ENCODE assay signal across 8 cellular contexts in the genomic region with DNA sequence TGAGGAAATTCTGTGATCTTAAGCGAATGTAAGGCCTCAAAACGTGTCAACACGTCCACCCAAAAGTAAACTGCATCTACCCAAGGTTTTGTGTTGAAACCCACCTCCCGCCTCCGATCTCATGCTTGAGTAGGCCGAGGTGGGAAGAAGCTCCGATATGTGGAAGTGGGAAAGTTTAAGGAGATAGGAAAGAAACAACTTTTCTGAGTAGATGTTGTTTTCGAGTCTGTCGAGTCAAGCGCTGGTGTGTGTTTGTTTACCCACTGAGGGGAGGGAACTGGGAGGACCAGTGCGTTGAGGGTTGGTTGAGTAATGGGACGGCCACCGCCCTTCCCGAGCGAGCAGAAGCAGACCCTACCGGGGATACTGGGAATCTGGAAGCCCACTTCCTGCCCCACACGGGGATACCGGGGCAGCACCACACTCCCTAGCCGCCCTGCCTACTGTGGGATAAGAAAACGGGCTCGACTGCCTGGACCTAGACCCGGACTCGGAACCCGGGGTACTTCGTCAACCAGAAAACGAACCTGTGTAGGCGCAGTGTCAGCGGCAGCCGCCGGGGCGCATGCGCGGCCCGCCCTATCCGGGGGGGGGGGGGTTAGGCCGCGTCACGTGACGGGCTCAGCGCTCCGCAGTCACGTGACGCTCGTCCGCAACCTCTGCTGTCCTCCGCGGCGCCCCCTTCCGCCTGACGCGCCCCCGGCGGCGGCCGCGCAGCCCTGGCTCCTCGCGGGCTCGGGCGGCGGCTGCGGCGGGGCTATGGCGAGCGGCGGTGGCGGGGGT. TPM values are rescaled to one million over a fixed set of nuclear protein-coding genes. Genes with fewer than 3 reads are reported as not detected.
DNase-seq lines count a peak whose midpoint lies in the region; ATAC-seq, FAIRE-seq and TF ChIP-seq lines count a peak whose summit lies in the region.

A gene with protein sequence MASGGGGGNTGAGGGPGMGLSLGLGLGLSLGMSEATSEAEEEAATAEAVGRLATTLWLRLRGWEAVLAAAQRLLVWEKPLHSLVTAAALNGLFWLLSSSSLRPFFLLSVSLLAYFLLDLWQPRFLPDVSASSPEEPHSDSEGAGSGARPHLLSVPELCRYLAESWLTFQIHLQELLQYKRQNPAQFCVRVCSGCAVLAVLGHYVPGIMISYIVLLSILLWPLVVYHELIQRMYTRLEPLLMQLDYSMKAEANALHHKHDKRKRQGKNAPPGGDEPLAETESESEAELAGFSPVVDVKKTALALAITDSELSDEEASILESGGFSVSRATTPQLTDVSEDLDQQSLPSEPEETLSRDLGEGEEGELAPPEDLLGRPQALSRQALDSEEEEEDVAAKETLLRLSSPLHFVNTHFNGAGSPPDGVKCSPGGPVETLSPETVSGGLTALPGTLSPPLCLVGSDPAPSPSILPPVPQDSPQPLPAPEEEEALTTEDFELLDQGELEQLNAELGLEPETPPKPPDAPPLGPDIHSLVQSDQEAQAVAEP (plus strand): TSS at position 682 of the 783 bp plus-strand sequence. CDS start 78 bp downstream, at position 760.

- intact Hi-C loops in activated B cell treated with CpG ODN at 0.5 μM for 24 hours (cut with micrococcal nuclease), result loop anchor here (1.0 to 5.0 kb wide), 18 partner anchors 10 to 960 kb away; a partner anchor contains a TSS

- H3K4me1 ChIP-seq in A549, result peaks cover 15% of the 10 kb centered on the region

- peak within 1 kb of the TSS; percentile 97 for H3K4me2 ChIP-seq in A549

- POLR2A ChIA-PET in A549 (lab: Yijun Ruan, JAX), result interaction anchor here (2.5 kb wide), 1 partner anchor 29 kb away, joined by 12 read pairs; a partner anchor contains a TSS
- POLR2A ChIA-PET in activated B cell treated with CpG ODN at 0.5 μM for 24 hours (lab: Charles Lee), result interaction anchor here (0.6 to 4.7 kb wide), 18 partner anchors 11 to 279 kb away, joined by 3 to 98 read pairs (median 20); a partner anchor contains a TSS

- FAIRE-seq in A549 (lab: Jason Lieb, UNC) (no peak), islet of Langerhans (lab: Jason Lieb, UNC) (peak; percentile 13)

- H3K4me1 Mint-ChIP-seq in activated B cell treated with CpG ODN at 0.5 μM for 24 hours, result peaks cover 40% of the 10 kb centered on the region

- H3K27me3 Mint-ChIP-seq in activated B cell treated with CpG ODN at 0.5 μM for 24 hours, result no peaks in the 10 kb centered on the region

- TF ChIP-seq POLR2A in A549 (IDR thresholded peaks at IDR 0.05; ENCODE audit: low read length), result peak; percentile 69; the same call in 1 of the 2 replicates

- DNase-seq in A549 (ENCODE audit: low read depth in 1 of 2, low spot score in 1 of 2), result peak; percentile 87 to 94
- peak; percentile 88 for DNase-seq in NCI-H345 (lab: John Stamatoyannopoulos, UW)
- peak; percentile 78 for DNase-seq in activated B cell treated with CpG ODN at 0.5 μM for 24 hours
- DNase-seq in cardiac fibroblast (ENCODE audit: low read depth in 2 of 2), result peak; percentile 94 to 95
- peak; percentile 71 for DNase-seq in stimulated activated CD4-positive, alpha-beta T cell treated with anti-CD3 and anti-CD28 coated beads, Interleukin-12 subunit alpha, Interleukin-12 subunit beta, amount 100 ng/mL, for 4 hours

- peak within 1 kb of the TSS; percentile 99 for H3K27ac Mint-ChIP-seq in activated B cell treated with CpG ODN at 0.5 μM for 24 hours

- H3K27ac ChIP-seq in A549, result peak within 1 kb of the TSS; percentile 83 to 96

- peaks cover 76% of the 10 kb centered on the region for H3K36me3 Mint-ChIP-seq in activated B cell treated with CpG ODN at 0.5 μM for 24 hours (ENCODE audit: low read depth)

- peak within 1 kb of the TSS; percentile 84 for H3K4me3 ChIP-seq in A549
- peak within 1 kb of the TSS; percentile 80 to 88 for H3K4me3 ChIP-seq in cardiac fibroblast (replicated peaks in 1 of 2; ENCODE audit: low read depth in 2 of 2, low read length in 2 of 2)

- no peak for TF ChIP-seq EP300 in A549 (IDR thresholded peaks at IDR 0.05)

- no peak for TF ChIP-seq RAD21 in A549 (conservative IDR thresholded peaks at IDR 0.05 in 1 of 2, IDR thresholded peaks at IDR 0.05 in 1 of 2)

- H3K9me3 Mint-ChIP-seq in activated B cell treated with CpG ODN at 0.5 μM for 24 hours, result no peaks in the 10 kb centered on the region

- ATAC-seq in A549 (peak; percentile 83 to 88), GM18858 (IDR thresholded peaks at IDR 0.05; ENCODE audit: unreplicated experiment) (peak; percentile 25), HG03097 (IDR thresholded peaks at IDR 0.05; ENCODE audit: low FRiP score, unreplicated experiment) (peak; percentile 35), activated B cell treated with CpG ODN at 0.5 μM for 24 hours (ENCODE audit: low read depth) (peak; percentile 45)

- TF ChIP-seq CTCF in A549 (IDR thresholded peaks at IDR 0.05) (peak; percentile 54), activated B cell treated with CpG ODN at 0.5 μM for 24 hours (IDR thresholded peaks at IDR 0.05) (no peak), cardiac fibroblast (IDR thresholded peaks at IDR 0.05; ENCODE audit: low read depth, low read length) (no peak)

- CTCF ChIA-PET in A549 (lab: Yijun Ruan, JAX), result interaction anchor here (0.6 to 10.6 kb wide), 5 partner anchors 12 to 120 kb away, joined by 3 to 177 read pairs (median 8); no protein-coding TSS in a partner anchor
- CTCF ChIA-PET in activated B cell treated with CpG ODN at 0.5 μM for 24 hours (lab: Charles Lee), result interaction anchor here (4.7 kb wide), 1 partner anchor 117 kb away, joined by 33 read pairs; no protein-coding TSS in a partner anchor

- no peaks in the 10 kb centered on the region for H3K9me3 ChIP-seq in A549

- 3% methylated on average over 16 of the region's 67 CpGs for WGBS in A549 (ENCODE audit: missing lambda C conversion rate)

- H3K4me3 Mint-ChIP-seq in activated B cell treated with CpG ODN at 0.5 μM for 24 hours, result peak within 1 kb of the TSS; percentile 96

TF ChIP-seq in A549, 52 proteins besides CTCF, POLR2A, EP300 and RAD21 (continues in another document):
- no peak for TF ChIP-seq NPAS2 (CRISPR knock-in tag; IDR thresholded peaks at IDR 0.05; ENCODE audit: borderline replicate concordance)
- TF ChIP-seq RCOR1 (IDR thresholded peaks at IDR 0.05; ENCODE audit: low read depth, low read length), result no peak
- no peak for TF ChIP-seq CBX8 (IDR thresholded peaks at IDR 0.05)
- TF ChIP-seq ZFP36 (IDR thresholded peaks at IDR 0.05; ENCODE audit: borderline replicate concordance, partially characterized antibody), result no peak
- no peak for TF ChIP-seq NR3C1 (IDR thresholded peaks at IDR 0.05)
- TF ChIP-seq CHD2 (IDR thresholded peaks at IDR 0.05; ENCODE audit: low read length, partially characterized antibody), result no peak
- no peak for TF ChIP-seq CEBPB (IDR thresholded peaks at IDR 0.05)
- TF ChIP-seq, protein P1, sequence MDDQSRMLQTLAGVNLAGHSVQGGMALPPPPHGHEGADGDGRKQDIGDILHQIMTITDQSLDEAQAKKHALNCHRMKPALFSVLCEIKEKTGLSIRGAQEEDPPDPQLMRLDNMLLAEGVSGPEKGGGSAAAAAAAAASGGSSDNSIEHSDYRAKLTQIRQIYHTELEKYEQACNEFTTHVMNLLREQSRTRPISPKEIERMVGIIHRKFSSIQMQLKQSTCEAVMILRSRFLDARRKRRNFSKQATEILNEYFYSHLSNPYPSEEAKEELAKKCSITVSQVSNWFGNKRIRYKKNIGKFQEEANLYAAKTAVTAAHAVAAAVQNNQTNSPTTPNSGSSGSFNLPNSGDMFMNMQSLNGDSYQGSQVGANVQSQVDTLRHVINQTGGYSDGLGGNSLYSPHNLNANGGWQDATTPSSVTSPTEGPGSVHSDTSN (IDR thresholded peaks at IDR 0.05), result no peak
- TF ChIP-seq HOXA7 (CRISPR knock-in tag; IDR thresholded peaks at IDR 0.05), result no peak
- peak; percentile 67; the same call in 1 of the 2 replicates for TF ChIP-seq TFCP2L1 (CRISPR knock-in tag; IDR thresholded peaks at IDR 0.05)
- TF ChIP-seq, protein P2, sequence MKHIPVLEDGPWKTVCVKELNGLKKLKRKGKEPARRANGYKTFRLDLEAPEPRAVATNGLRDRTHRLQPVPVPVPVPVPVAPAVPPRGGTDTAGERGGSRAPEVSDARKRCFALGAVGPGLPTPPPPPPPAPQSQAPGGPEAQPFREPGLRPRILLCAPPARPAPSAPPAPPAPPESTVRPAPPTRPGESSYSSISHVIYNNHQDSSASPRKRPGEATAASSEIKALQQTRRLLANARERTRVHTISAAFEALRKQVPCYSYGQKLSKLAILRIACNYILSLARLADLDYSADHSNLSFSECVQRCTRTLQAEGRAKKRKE (CRISPR knock-in tag; IDR thresholded peaks at IDR 0.05; ENCODE audit: low read depth), result no peak
- TF ChIP-seq MAZ (IDR thresholded peaks at IDR 0.05; ENCODE audit: borderline replicate concordance, low read depth, low read length), result peak; percentile 12; the same call in 1 of the 2 replicates
- no peak for TF ChIP-seq FOXS1 (CRISPR knock-in tag; IDR thresholded peaks at IDR 0.05)
- TF ChIP-seq, protein P3, sequence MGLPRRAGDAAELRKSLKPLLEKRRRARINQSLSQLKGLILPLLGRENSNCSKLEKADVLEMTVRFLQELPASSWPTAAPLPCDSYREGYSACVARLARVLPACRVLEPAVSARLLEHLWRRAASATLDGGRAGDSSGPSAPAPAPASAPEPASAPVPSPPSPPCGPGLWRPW (IDR thresholded peaks at IDR 0.05), result no peak
- TF ChIP-seq, protein P4, sequence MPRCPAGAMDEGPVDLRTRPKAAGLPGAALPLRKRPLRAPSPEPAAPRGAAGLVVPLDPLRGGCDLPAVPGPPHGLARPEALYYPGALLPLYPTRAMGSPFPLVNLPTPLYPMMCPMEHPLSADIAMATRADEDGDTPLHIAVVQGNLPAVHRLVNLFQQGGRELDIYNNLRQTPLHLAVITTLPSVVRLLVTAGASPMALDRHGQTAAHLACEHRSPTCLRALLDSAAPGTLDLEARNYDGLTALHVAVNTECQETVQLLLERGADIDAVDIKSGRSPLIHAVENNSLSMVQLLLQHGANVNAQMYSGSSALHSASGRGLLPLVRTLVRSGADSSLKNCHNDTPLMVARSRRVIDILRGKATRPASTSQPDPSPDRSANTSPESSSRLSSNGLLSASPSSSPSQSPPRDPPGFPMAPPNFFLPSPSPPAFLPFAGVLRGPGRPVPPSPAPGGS (IDR thresholded peaks at IDR 0.05), result peak; percentile 77; the same call in 1 of the 3 replicates
- no peak for TF ChIP-seq HOXB13 (CRISPR knock-in tag; IDR thresholded peaks at IDR 0.05; ENCODE audit: low read depth)
- no peak for TF ChIP-seq ESRRA (IDR thresholded peaks at IDR 0.05; ENCODE audit: borderline replicate concordance, low read length)
- no peak for TF ChIP-seq JUNB (IDR thresholded peaks at IDR 0.05)

RNA-seq across cellular contexts. Expression of the gene that starts here (rescaled TPM):
- polyA plus RNA-seq in A549 (2011; rRNA removed) (67.5 and 83.2 TPM in 2 replicates), A549 (2017; fragmentation: RNase III; extraction: RNeasy Plus Mini Kit Qiagen cat#74134 plus additional on column Dnase treatment) (42.7 to 53.3 TPM (median 52.8 TPM) in 3 replicates)
- 48.2 and 58.2 TPM in 2 replicates for polyA plus RNA-seq in A549 (2012; cell fraction: cytosol; rRNA removed)
- 60.7 and 75.4 TPM in 2 replicates for polyA plus RNA-seq in A549 (2012; cell fraction: nucleus; rRNA removed)
- 105 and 129 TPM in 2 replicates for polyA minus RNA-seq in A549 (2011; rRNA and poly(A)+ RNA removed)
- 60.5 and 78.6 TPM in 2 replicates for total RNA-seq in activated B cell treated with CpG ODN at 0.5 μM for 24 hours

Comparison
In these comparisons a context has a peak if more than half of its experiments do, and no peak if none do; other contexts are left out.
1. Peak in every context shown above with its lines: DNase-seq, ATAC-seq, H3K4me3 ChIP-seq and H3K27ac ChIP-seq.
2. ATAC-seq: peak in every context shown above with its lines; median percentile 86 in A549; 45 in activated B cell treated with CpG ODN at 0.5 μM for 24 hours; 35 in HG03097; 25 in GM18858.